In genomic region chr16:2341456-2342447, GRCh38 we compare ENCODE assay signal across 12 cellular contexts. TPM values are rescaled to one million over a fixed set of nuclear protein-coding genes. Genes with fewer than 3 reads are reported as not detected.
DNase-seq lines count a peak whose midpoint lies in the region; ATAC-seq, FAIRE-seq and TF ChIP-seq lines count a peak whose summit lies in the region.
"Had no signal": no experiment of that assay in that cellular context is flagged by ENCODE, and none has a peak within 500 bp of the region (broad histone marks: within the 10 kb centered on the region; RNA-seq: fewer than 3 reads in every experiment).

No MANE protein-coding gene starts in this region.

- H3K4me1 Mint-ChIP-seq in WTC11 = peaks cover 8% of the 10 kb centered on the region

- H3K36me3 Mint-ChIP-seq in WTC11 = peaks cover 8% of the 10 kb centered on the region; the same call in 1 of the 2 replicates

- no peaks in the 10 kb centered on the region for H3K36me3 ChIP-seq in kidney (ENCODE audit: control insufficient read depth in 1 of 2, insufficient read depth in 2 of 2, low read length in 2 of 2)
- no peaks in the 10 kb centered on the region for H3K36me3 ChIP-seq in gastrocnemius medialis
- H3K36me3 ChIP-seq: SJSA1 had no signal

- no peaks in the 10 kb centered on the region for H3K9me3 Mint-ChIP-seq in WTC11
- H3K9me3 Mint-ChIP-seq: activated naive CD4-positive, alpha-beta T cell treated with anti-CD3 and anti-CD28 coated beads, Interleukin-2, amount 10 ng/mL, durations not matched to agents 7 days and 5 days; dendritic cell treated with granulocyte-macrophage colony-stimulating factor and Interleukin-4, amounts not matched to agents 40 ng/mL and 50 ng/mL, for 4 days had no signal

- in situ Hi-C loops in gastrocnemius medialis (cut with MboI; ENCODE audit: low sequenced_read_pairs in 4 of 4) = loop anchor here in 2 of 4 donors (10.0 to 25.0 kb wide), 2 partner anchors 146 to 153 kb away; partner anchors contain the start of gene TBC1D24 (in 1 of the 2)

- no peak for FAIRE-seq in kidney (lab: Jason Lieb, UNC)
- FAIRE-seq: small intestine had no signal

- H3K27ac Mint-ChIP-seq in WTC11 = no peak overlapping the region

- no peaks in the 10 kb centered on the region for H3K9me3 ChIP-seq in kidney (ENCODE audit: control insufficient read depth in 1 of 2, low read length in 2 of 2)
- H3K9me3 ChIP-seq in gastrocnemius medialis = no peaks in the 10 kb centered on the region

- intact Hi-C loops in kidney (cut with DNase I) (no loop called here), gastrocnemius medialis (cut with DNase I; ENCODE audit: low total_unique reads) (loop anchor here (2.0 to 5.0 kb wide), 2 partner anchors 91 to 141 kb away; partner anchors contain the start of gene ECI1)

- no peak overlapping the region for H3K9ac ChIP-seq in kidney (ENCODE audit: low read length in 2 of 2)

- TF ChIP-seq CTCF in GM10266 (IDR thresholded peaks at IDR 0.05; ENCODE audit: control insufficient read depth, insufficient read depth, low read depth, missing control alignments) = no peak
- TF ChIP-seq CTCF in WTC11 (IDR thresholded peaks at IDR 0.05) = no peak
- TF ChIP-seq CTCF in kidney (IDR thresholded peaks at IDR 0.05; ENCODE audit: borderline replicate concordance, extremely low read depth, insufficient read depth) = no peak
- TF ChIP-seq CTCF in gastrocnemius medialis (IDR thresholded peaks at IDR 0.05 in 4 of 5, conservative IDR thresholded peaks at IDR 0.05 in 1 of 5) = no peak

- H3K27ac ChIP-seq in kidney (ENCODE audit: low read depth in 2 of 2, low read length in 2 of 2) = no peak overlapping the region
- peak overlapping the region in 1 of 4 donors; percentile 39 for H3K27ac ChIP-seq in gastrocnemius medialis
- H3K27ac ChIP-seq: SJSA1 had no signal

- POLR2A ChIA-PET in WTC11 (lab: Charles Lee) = no interaction called here

- peak; percentile 46 for DNase-seq in GM10266 (ENCODE audit: extremely low spot score)
- peak; percentile 58 for DNase-seq in WTC11 (ENCODE audit: low spot score)
- peak; percentile 88 for DNase-seq in kidney
- peak in 1 of 2 donors; percentile 20 for DNase-seq in gastrocnemius medialis
- no peak for DNase-seq in LoVo (ENCODE audit: low spot score)
- no peak for DNase-seq in DMS153 (lab: John Stamatoyannopoulos, UW)
- DNase-seq in RKO (ENCODE audit: low spot score) = no peak

- no peaks in the 10 kb centered on the region for H3K27me3 ChIP-seq in gastrocnemius medialis

- no peak overlapping the region for H3K4me3 ChIP-seq in kidney (ENCODE audit: low read length in 2 of 2)
- peak overlapping the region; percentile 21 to 75 (median 29) for H3K4me3 ChIP-seq in gastrocnemius medialis

- no peak for TF ChIP-seq POLR2A in gastrocnemius medialis (IDR thresholded peaks at IDR 0.05)

- peaks cover 62% of the 10 kb centered on the region for H3K27me3 Mint-ChIP-seq in WTC11 (ENCODE audit: low read depth)

- CTCF ChIA-PET in WTC11 (lab: Charles Lee) = no interaction called here

- peak; percentile 5; the same call in 1 of the 2 replicates for ATAC-seq in WTC11
- no peak for ATAC-seq in gastrocnemius medialis
- no peak for ATAC-seq in HG02623 (IDR thresholded peaks at IDR 0.05; ENCODE audit: unreplicated experiment)

- H3K4me1 ChIP-seq in kidney (ENCODE audit: control insufficient read depth in 1 of 2, insufficient read depth in 1 of 2, low read depth in 1 of 2, low read length in 2 of 2) = peaks cover 4 to 8% of the 10 kb centered on the region in 2 donors
- H3K4me1 ChIP-seq in gastrocnemius medialis = peaks cover 9 to 20% of the 10 kb centered on the region in 2 donors

- peak overlapping the region; percentile 49 for H3K4me3 Mint-ChIP-seq in WTC11
- H3K4me3 Mint-ChIP-seq: dendritic cell treated with granulocyte-macrophage colony-stimulating factor and Interleukin-4, amounts not matched to agents 40 ng/mL and 50 ng/mL, for 4 days had no signal

TF ChIP-seq in WTC11, 78 proteins besides CTCF, POLR2A, EP300 and RAD21:
- no peak for TF ChIP-seq E2F1 (CRISPR knock-in tag; IDR thresholded peaks at IDR 0.05)
- TF ChIP-seq ZNF263 (CRISPR knock-in tag; IDR thresholded peaks at IDR 0.05; ENCODE audit: low read depth) = no peak
- TF ChIP-seq ZNF512 (CRISPR knock-in tag; IDR thresholded peaks at IDR 0.05; ENCODE audit: borderline replicate concordance) = no peak
- TF ChIP-seq CBFB (CRISPR knock-in tag; IDR thresholded peaks at IDR 0.05; ENCODE audit: low read depth) = no peak
- no peak for TF ChIP-seq EMX1 (CRISPR knock-in tag; IDR thresholded peaks at IDR 0.05)
- TF ChIP-seq, protein P1, sequence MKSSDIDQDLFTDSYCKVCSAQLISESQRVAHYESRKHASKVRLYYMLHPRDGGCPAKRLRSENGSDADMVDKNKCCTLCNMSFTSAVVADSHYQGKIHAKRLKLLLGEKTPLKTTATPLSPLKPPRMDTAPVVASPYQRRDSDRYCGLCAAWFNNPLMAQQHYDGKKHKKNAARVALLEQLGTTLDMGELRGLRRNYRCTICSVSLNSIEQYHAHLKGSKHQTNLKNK (CRISPR knock-in tag; IDR thresholded peaks at IDR 0.05) = no peak
- no peak for TF ChIP-seq ZNF232 (CRISPR knock-in tag; IDR thresholded peaks at IDR 0.05)
- no peak for TF ChIP-seq SMAD3 (CRISPR knock-in tag; IDR thresholded peaks at IDR 0.05; ENCODE audit: borderline replicate concordance)
- no peak for TF ChIP-seq MXD4 (CRISPR knock-in tag; IDR thresholded peaks at IDR 0.05; ENCODE audit: borderline replicate concordance)
- TF ChIP-seq CDX4 (CRISPR knock-in tag; IDR thresholded peaks at IDR 0.05; ENCODE audit: borderline replicate concordance) = no peak
- TF ChIP-seq MYBL2 (CRISPR knock-in tag; IDR thresholded peaks at IDR 0.05) = no peak
- no peak for TF ChIP-seq ZNF219 (CRISPR knock-in tag; IDR thresholded peaks at IDR 0.05; ENCODE audit: borderline replicate concordance)
- TF ChIP-seq, protein P2, sequence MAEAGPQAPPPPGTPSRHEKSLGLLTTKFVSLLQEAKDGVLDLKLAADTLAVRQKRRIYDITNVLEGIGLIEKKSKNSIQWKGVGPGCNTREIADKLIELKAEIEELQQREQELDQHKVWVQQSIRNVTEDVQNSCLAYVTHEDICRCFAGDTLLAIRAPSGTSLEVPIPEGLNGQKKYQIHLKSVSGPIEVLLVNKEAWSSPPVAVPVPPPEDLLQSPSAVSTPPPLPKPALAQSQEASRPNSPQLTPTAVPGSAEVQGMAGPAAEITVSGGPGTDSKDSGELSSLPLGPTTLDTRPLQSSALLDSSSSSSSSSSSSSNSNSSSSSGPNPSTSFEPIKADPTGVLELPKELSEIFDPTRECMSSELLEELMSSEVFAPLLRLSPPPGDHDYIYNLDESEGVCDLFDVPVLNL (CRISPR knock-in tag; IDR thresholded peaks at IDR 0.05; ENCODE audit: borderline replicate concordance, low read depth) = no peak
- no peak for TF ChIP-seq ELF4 (CRISPR knock-in tag; IDR thresholded peaks at IDR 0.05; ENCODE audit: low read depth)
- TF ChIP-seq, protein P3, sequence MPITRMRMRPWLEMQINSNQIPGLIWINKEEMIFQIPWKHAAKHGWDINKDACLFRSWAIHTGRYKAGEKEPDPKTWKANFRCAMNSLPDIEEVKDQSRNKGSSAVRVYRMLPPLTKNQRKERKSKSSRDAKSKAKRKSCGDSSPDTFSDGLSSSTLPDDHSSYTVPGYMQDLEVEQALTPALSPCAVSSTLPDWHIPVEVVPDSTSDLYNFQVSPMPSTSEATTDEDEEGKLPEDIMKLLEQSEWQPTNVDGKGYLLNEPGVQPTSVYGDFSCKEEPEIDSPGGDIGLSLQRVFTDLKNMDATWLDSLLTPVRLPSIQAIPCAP (CRISPR knock-in tag; IDR thresholded peaks at IDR 0.05) = no peak
- no peak for TF ChIP-seq ATF1 (CRISPR knock-in tag; IDR thresholded peaks at IDR 0.05)
- TF ChIP-seq HMGA2 (CRISPR knock-in tag; IDR thresholded peaks at IDR 0.05) = no peak
- no peak for TF ChIP-seq SP1 (CRISPR knock-in tag; conservative IDR thresholded peaks at IDR 0.05)
- TF ChIP-seq IRF2 (CRISPR knock-in tag; IDR thresholded peaks at IDR 0.05; ENCODE audit: borderline replicate concordance, low read depth) = no peak; the same call in 1 of the 2 replicates
- TF ChIP-seq JAZF1 (CRISPR knock-in tag; IDR thresholded peaks at IDR 0.05) = no peak

RNA-seq across cellular contexts. Expression of gene ABCA3, which starts 1.2 kb away (rescaled TPM):
- total RNA-seq in WTC11 (2021) (12.1 to 16.8 TPM (median 15.9 TPM) in 3 replicates), kidney (35.5 TPM), gastrocnemius medialis (10 to 100 TPM in 3 of 4 donors, 1 to 10 TPM in 1; 2.7 to 15.0 (median 10.9) TPM)
- 5.5 TPM for polyA plus RNA-seq in kidney (ENCODE audit: insufficient read depth, low read depth, low replicate concordance)
- total RNA-seq: SJSA1 had no signal

Comparison
In these comparisons a context has a peak if more than half of its experiments do, and no peak if none do; other contexts are left out.
1. DNase-seq: peak in GM10266 (single experiment), WTC11 (single experiment) and kidney (single experiment); none in LoVo (single experiment), DMS153 (single experiment) and RKO (single experiment).
2. H3K4me3 ChIP-seq: peak in gastrocnemius medialis (4 of 4); none in kidney (0 of 2).